Comparison of ENCODE assay signal across 28 cellular contexts in the genomic region with DNA sequence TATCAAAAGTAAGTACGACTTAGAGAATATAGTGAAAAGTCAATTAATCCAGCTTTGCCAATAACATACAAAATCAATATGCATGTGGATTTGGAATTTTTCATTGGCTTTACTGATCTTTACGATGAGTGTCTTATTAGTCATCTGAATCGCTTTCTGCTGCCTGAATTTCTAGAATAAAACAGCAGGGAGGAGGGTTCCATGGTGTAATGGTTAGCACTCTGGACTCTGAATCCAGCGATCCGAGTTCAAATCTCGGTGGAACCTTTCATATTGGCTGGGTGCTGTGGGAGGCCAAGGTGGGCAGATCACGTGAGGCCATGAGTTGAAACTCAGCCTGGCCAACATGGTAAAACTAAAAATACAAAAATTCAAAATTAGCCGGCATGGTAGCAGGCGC.
"Had no signal": no experiment of that assay in that cellular context is flagged by ENCODE, and none has a peak within 500 bp of the region (broad histone marks: within the 10 kb centered on the region; RNA-seq: fewer than 3 reads in every experiment).

No MANE protein-coding gene starts in this region.

- H3K27ac ChIP-seq: colonic mucosa, esophagus squamous epithelium, heart right ventricle, left lung, prostate gland, right atrium auricular region, suprapubic skin, tibial artery had no signal

- H3K9me3 ChIP-seq: colonic mucosa, esophagus squamous epithelium, prostate gland, right atrium auricular region, suprapubic skin had no signal

- H3K36me3 Mint-ChIP-seq: naive thymus-derived CD8-positive, alpha-beta T cell; type B pancreatic cell had no signal

- DNase-seq: colonic mucosa; effector CD8-positive, alpha-beta T cell; endodermal cell; esophagus squamous epithelium; foreskin melanocyte; glutamatergic neuron; heart right ventricle; hippocampal formation; left cardiac atrium; left lung; naive thymus-derived CD8-positive, alpha-beta T cell; nephron progenitor cell; nucleus accumbens; stimulated activated CD4-positive, alpha-beta T cell treated with anti-CD3 and anti-CD28 coated beads, Interleukin-12 subunit alpha, Interleukin-12 subunit beta, amount 100 ng/mL, for 4 hours; stimulated activated CD4-positive, alpha-beta T cell treated with anti-CD3 and anti-CD28 coated beads, Interleukin-1b, Interleukin-23, amount 100 ng/mL, for 48 hours; stimulated activated CD4-positive, alpha-beta T cell treated with anti-CD3 and anti-CD28 coated beads, Interleukin-4, amount 100 ng/mL, for 1 hour; stimulated activated CD8-positive, alpha-beta memory T cell treated with anti-CD3 and anti-CD28 coated beads, Interleukin-4, amount 100 ng/mL, for 48 hours; stimulated activated naive CD4-positive, alpha-beta T cell; stimulated activated naive CD8-positive, alpha-beta T cell treated with anti-CD3 and anti-CD28 coated beads, Interleukin-15, amount 100 ng/mL, for 72 hours; tibial artery had no signal

- H3K4me3 ChIP-seq: colonic mucosa, esophagus squamous epithelium, heart right ventricle, left lung, prostate gland, right atrium auricular region, smooth muscle cell, suprapubic skin, tibial artery had no signal

- H3K27me3 ChIP-seq: colonic mucosa, esophagus squamous epithelium, heart right ventricle, left lung, right atrium auricular region, suprapubic skin, tibial artery had no signal

- H3K36me3 ChIP-seq: colonic mucosa, esophagus squamous epithelium, heart right ventricle, left lung, prostate gland, right atrium auricular region, suprapubic skin, tibial artery had no signal

- FAIRE-seq: islet of Langerhans, urothelium cell line had no signal

- H3K4me3 Mint-ChIP-seq: dendritic cell treated with granulocyte-macrophage colony-stimulating factor and Interleukin-4, amounts not matched to agents 40 ng/mL and 50 ng/mL, for 4 days; endodermal cell; naive thymus-derived CD8-positive, alpha-beta T cell; nephron progenitor cell; stimulated activated naive CD8-positive, alpha-beta T cell treated with anti-CD3 and anti-CD28 coated beads, Interleukin-15, amount 100 ng/mL, for 72 hours; type B pancreatic cell had no signal

- H3K4me2 ChIP-seq: smooth muscle cell had no signal

- H3K9me3 Mint-ChIP-seq: endodermal cell, nephron progenitor cell had no signal

- H3K4me1 ChIP-seq: colonic mucosa, heart right ventricle, left lung, prostate gland, right atrium auricular region, tibial artery had no signal

- H3K27ac Mint-ChIP-seq: dendritic cell treated with granulocyte-macrophage colony-stimulating factor and Interleukin-4, amounts not matched to agents 40 ng/mL and 50 ng/mL, for 4 days; endodermal cell; naive thymus-derived CD8-positive, alpha-beta T cell; nephron progenitor cell; stimulated activated naive CD8-positive, alpha-beta T cell treated with anti-CD3 and anti-CD28 coated beads, Interleukin-15, amount 100 ng/mL, for 72 hours; type B pancreatic cell had no signal

- H3K4me1 Mint-ChIP-seq: naive thymus-derived CD8-positive, alpha-beta T cell; nephron progenitor cell; stimulated activated naive CD8-positive, alpha-beta T cell treated with anti-CD3 and anti-CD28 coated beads, Interleukin-15, amount 100 ng/mL, for 72 hours had no signal

- H3K27me3 Mint-ChIP-seq: dendritic cell treated with granulocyte-macrophage colony-stimulating factor and Interleukin-4, amounts not matched to agents 40 ng/mL and 50 ng/mL, for 4 days; naive thymus-derived CD8-positive, alpha-beta T cell; stimulated activated naive CD8-positive, alpha-beta T cell treated with anti-CD3 and anti-CD28 coated beads, Interleukin-15, amount 100 ng/mL, for 72 hours had no signal
